ENCODE assay signal across 31 cellular contexts in the genomic region with DNA sequence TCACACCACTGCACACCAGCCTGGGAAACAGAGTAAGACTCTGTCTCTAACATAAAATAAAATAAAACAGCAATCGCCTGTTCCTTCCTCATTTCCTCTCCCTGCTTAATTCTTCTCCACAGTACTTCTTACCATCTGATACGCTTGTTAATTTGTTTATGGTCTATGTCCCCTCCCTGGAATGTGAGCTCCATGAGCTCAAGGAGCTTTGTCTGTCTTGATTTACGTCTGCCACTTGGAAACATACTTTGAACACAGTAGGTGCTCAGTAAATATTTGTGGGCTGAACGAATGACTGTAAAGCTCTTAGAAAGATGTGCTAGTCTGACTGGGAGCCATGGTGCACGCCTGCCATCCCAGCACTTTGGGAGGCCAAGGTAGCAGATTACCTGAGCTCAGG. TPM values are rescaled to one million over a fixed set of nuclear protein-coding genes. Genes with fewer than 3 reads are reported as not detected.
"Had no signal": no experiment of that assay in that cellular context is flagged by ENCODE, and none has a peak within 500 bp of the region (broad histone marks: within the 10 kb centered on the region; RNA-seq: fewer than 3 reads in every experiment).

No MANE protein-coding gene starts in this region.

- H3K27ac Mint-ChIP-seq: dendritic cell treated with granulocyte-macrophage colony-stimulating factor and Interleukin-4, amounts not matched to agents 40 ng/mL and 50 ng/mL, for 4 days; endodermal cell; mesothelial cell of epicardium; naive B cell; nephron progenitor cell; stimulated activated naive CD8-positive, alpha-beta T cell treated with anti-CD3 and anti-CD28 coated beads, Interleukin-15, amount 100 ng/mL, for 72 hours had no signal

- H3K4me3 ChIP-seq: gastrocnemius medialis, lung, mucosa of descending colon, prostate gland, right atrium auricular region, smooth muscle cell, suprapubic skin, transverse colon, vagina had no signal

- H3K9me3 ChIP-seq: gastrocnemius medialis, mucosa of descending colon, prostate gland, right atrium auricular region, suprapubic skin, transverse colon, vagina had no signal

- ATAC-seq: esophagus mucosa; gastrocnemius medialis; left lobe of liver; mucosa of descending colon; sciatic nerve; stimulated activated naive CD8-positive, alpha-beta T cell treated with anti-CD3 and anti-CD28 coated beads, Interleukin-15, amount 100 ng/mL, for 72 hours had no signal

- H3K27ac ChIP-seq: epithelial cell of prostate, gastrocnemius medialis, prostate gland, right atrium auricular region, suprapubic skin, transverse colon, vagina had no signal

- H3K9me3 Mint-ChIP-seq: dendritic cell treated with granulocyte-macrophage colony-stimulating factor and Interleukin-4, amounts not matched to agents 40 ng/mL and 50 ng/mL, for 4 days; endodermal cell; mesothelial cell of epicardium; naive B cell; nephron progenitor cell; stimulated activated naive CD8-positive, alpha-beta T cell treated with anti-CD3 and anti-CD28 coated beads, Interleukin-15, amount 100 ng/mL, for 72 hours had no signal

- H3K4me1 ChIP-seq: gastrocnemius medialis, prostate gland, right atrium auricular region, suprapubic skin, transverse colon, vagina had no signal

- H3K4me3 Mint-ChIP-seq: dendritic cell treated with granulocyte-macrophage colony-stimulating factor and Interleukin-4, amounts not matched to agents 40 ng/mL and 50 ng/mL, for 4 days; endodermal cell; mesothelial cell of epicardium; naive B cell; nephron progenitor cell; stimulated activated naive CD8-positive, alpha-beta T cell treated with anti-CD3 and anti-CD28 coated beads, Interleukin-15, amount 100 ng/mL, for 72 hours had no signal

- H3K36me3 Mint-ChIP-seq: mesothelial cell of epicardium, naive B cell had no signal

- DNase-seq: effector CD8-positive, alpha-beta T cell; endodermal cell; foreskin fibroblast; gastrocnemius medialis; head of caudate nucleus; mesenchymal stem cell; mucosa of descending colon; naive B cell; nephron progenitor cell; nucleus accumbens; stimulated activated CD4-positive, alpha-beta T cell treated with anti-CD3 and anti-CD28 coated beads, Interleukin-12 subunit alpha, Interleukin-12 subunit beta, amount 100 ng/mL, for 4 hours; stimulated activated CD4-positive, alpha-beta T cell treated with anti-CD3 and anti-CD28 coated beads, Interleukin-1b, Interleukin-23, amount 100 ng/mL, for 48 hours; stimulated activated CD4-positive, alpha-beta T cell treated with anti-CD3 and anti-CD28 coated beads, Interleukin-4, amount 100 ng/mL, for 1 hour; stimulated activated CD8-positive, alpha-beta memory T cell treated with anti-CD3 and anti-CD28 coated beads, Interleukin-4, amount 100 ng/mL, for 48 hours; stimulated activated naive CD4-positive, alpha-beta T cell; stimulated activated naive CD8-positive, alpha-beta T cell treated with anti-CD3 and anti-CD28 coated beads, Interleukin-15, amount 100 ng/mL, for 72 hours; transverse colon had no signal

- H3K27me3 ChIP-seq: right atrium auricular region, vagina had no signal

- H3K4me1 Mint-ChIP-seq: stimulated activated naive CD8-positive, alpha-beta T cell treated with anti-CD3 and anti-CD28 coated beads, Interleukin-15, amount 100 ng/mL, for 72 hours had no signal

- H3K36me3 ChIP-seq: gastrocnemius medialis, prostate gland, right atrium auricular region, suprapubic skin, transverse colon, vagina had no signal

RNA-seq across cellular contexts. Expression of a gene that starts 41.5 kb away (rescaled TPM):
- total RNA-seq: glomerular endothelial cell, osteocyte, right atrium auricular region, sciatic nerve, smooth muscle cell, vagina had no signal
